In the genomic region with DNA sequence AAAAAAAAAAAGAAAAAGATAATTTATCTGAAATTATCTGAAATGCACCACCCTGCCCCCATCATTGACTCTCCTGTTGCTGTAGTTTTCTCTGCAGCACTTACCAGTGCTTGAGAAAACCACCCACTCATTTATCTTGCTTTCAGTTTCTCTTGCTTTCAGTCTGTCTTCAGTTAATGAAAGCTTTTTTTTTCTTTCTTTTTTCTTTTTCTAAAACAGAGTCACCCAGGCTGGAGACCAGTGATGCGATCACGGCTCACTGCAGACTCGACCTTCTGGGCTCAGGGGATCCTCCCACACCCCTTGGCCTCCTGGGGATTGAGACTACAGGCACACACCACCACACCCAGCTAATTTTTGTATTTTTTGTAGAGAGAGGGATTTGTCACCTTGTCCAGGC, we compare ENCODE assay signal across 9 cellular contexts. TPM values are rescaled to one million over a fixed set of nuclear protein-coding genes. Genes with fewer than 3 reads are reported as not detected.
A peak's percentile ranks its signal among the peaks of the same experiment; 100 is the strongest.
DNase-seq lines count a peak whose midpoint lies in the region; ATAC-seq, FAIRE-seq and TF ChIP-seq lines count a peak whose summit lies in the region.
"Had no signal": no experiment of that assay in that cellular context is flagged by ENCODE, and none has a peak within 500 bp of the region (broad histone marks: within the 10 kb centered on the region; RNA-seq: fewer than 3 reads in every experiment).

No MANE protein-coding gene starts in this region.

- H3K9ac ChIP-seq in astrocyte (ENCODE audit: low read length) = no peak overlapping the region

- FAIRE-seq in astrocyte (lab: Jason Lieb, UNC) = no peak
- FAIRE-seq: H1 had no signal

- no peaks in the 10 kb centered on the region for H3K79me2 ChIP-seq in astrocyte (ENCODE audit: insufficient read depth, low read length)

- H3K4me3 ChIP-seq in GM06990 (replicated peaks; ENCODE audit: low read depth, low read length) = no peak overlapping the region
- H3K4me3 ChIP-seq in astrocyte (ENCODE audit: insufficient read depth, low read depth, low read length) = no peak overlapping the region

- DNase-seq in GM06990 (ENCODE audit: extremely low read depth, insufficient read length) (peak; percentile 85), MV-4-11 (lab: John Stamatoyannopoulos, UW) (peak; percentile 70), astrocyte (ENCODE audit: low read depth) (peak; percentile 16), GOT3 (lab: John Stamatoyannopoulos, UW) (no peak), posterior cingulate gyrus (no peak), NCI-H510A (lab: John Stamatoyannopoulos, UW) (no peak)
- peak in 1 of 2 donors; percentile 59 for DNase-seq in stimulated activated effector memory CD8-positive, alpha-beta T cell treated with anti-CD3 and anti-CD28 coated beads, Interleukin-12 subunit alpha, Interleukin-12 subunit beta, amount 100 ng/mL, for 72 hours (ENCODE audit: low spot score in 2 of 2)

- no peak overlapping the region for H2AFZ ChIP-seq in astrocyte (ENCODE audit: low read depth, low read length)

- H3K36me3 ChIP-seq in GM06990 (ENCODE audit: control insufficient read depth, insufficient read depth, low read length) = no peaks in the 10 kb centered on the region
- no peaks in the 10 kb centered on the region for H3K36me3 ChIP-seq in astrocyte (ENCODE audit: insufficient read depth, low read length)

- H4K20me1 ChIP-seq in astrocyte (ENCODE audit: insufficient read depth, low read length) = no peaks in the 10 kb centered on the region

- H3K4me1 ChIP-seq in astrocyte (ENCODE audit: insufficient read depth, low read length) = peaks cover 3% of the 10 kb centered on the region

- peaks cover 11% of the 10 kb centered on the region for H3K4me1 Mint-ChIP-seq in astrocyte (ENCODE audit: low read depth, unreplicated experiment)
- H3K4me1 Mint-ChIP-seq in stimulated activated effector memory CD8-positive, alpha-beta T cell treated with anti-CD3 and anti-CD28 coated beads, Interleukin-12 subunit alpha, Interleukin-12 subunit beta, amount 100 ng/mL, for 72 hours = peaks cover 22% of the 10 kb centered on the region

- H3K9me3 ChIP-seq in astrocyte (ENCODE audit: insufficient read depth, low read depth, low read length) = no peaks in the 10 kb centered on the region

- peak overlapping the region; percentile 59 for H3K4me2 ChIP-seq in astrocyte (ENCODE audit: low read length)

- H3K27ac ChIP-seq in astrocyte (ENCODE audit: low read depth, low read length) = no peak overlapping the region

- no peaks in the 10 kb centered on the region for H3K27me3 ChIP-seq in GM06990 (replicated peaks; ENCODE audit: control insufficient read depth, insufficient read depth, low read length)
- H3K27me3 ChIP-seq in astrocyte (ENCODE audit: insufficient read depth, low read length) = no peaks in the 10 kb centered on the region

- intact Hi-C loops in posterior cingulate gyrus (cut with DNase I) = no loop called here

- no peak overlapping the region for H3K27ac Mint-ChIP-seq in astrocyte (ENCODE audit: unreplicated experiment)
- peak overlapping the region; percentile 62 for H3K27ac Mint-ChIP-seq in stimulated activated effector memory CD8-positive, alpha-beta T cell treated with anti-CD3 and anti-CD28 coated beads, Interleukin-12 subunit alpha, Interleukin-12 subunit beta, amount 100 ng/mL, for 72 hours

- TF ChIP-seq CTCF in GM06990 (IDR thresholded peaks at IDR 0.05; ENCODE audit: insufficient read depth, low read length, poor library complexity, severe bottlenecking) (no peak), astrocyte (IDR thresholded peaks at IDR 0.05; ENCODE audit: insufficient read depth, low read depth, low read length) (no peak)

- H3K27me3 Mint-ChIP-seq in astrocyte (ENCODE audit: low read depth, unreplicated experiment) = peaks cover 6% of the 10 kb centered on the region

- peak; percentile 46 for ATAC-seq in GM21576 (IDR thresholded peaks at IDR 0.05; ENCODE audit: unreplicated experiment)
- peak; percentile 92 for ATAC-seq in stimulated activated effector memory CD8-positive, alpha-beta T cell treated with anti-CD3 and anti-CD28 coated beads, Interleukin-12 subunit alpha, Interleukin-12 subunit beta, amount 100 ng/mL, for 72 hours

- peaks cover 2% of the 10 kb centered on the region for H3K9me3 Mint-ChIP-seq in astrocyte (ENCODE audit: unreplicated experiment)
- no peaks in the 10 kb centered on the region for H3K9me3 Mint-ChIP-seq in stimulated activated effector memory CD8-positive, alpha-beta T cell treated with anti-CD3 and anti-CD28 coated beads, Interleukin-12 subunit alpha, Interleukin-12 subunit beta, amount 100 ng/mL, for 72 hours

- peak overlapping the region; percentile 48 for H3K4me3 Mint-ChIP-seq in astrocyte (ENCODE audit: unreplicated experiment)
- peak overlapping the region; percentile 60 for H3K4me3 Mint-ChIP-seq in stimulated activated effector memory CD8-positive, alpha-beta T cell treated with anti-CD3 and anti-CD28 coated beads, Interleukin-12 subunit alpha, Interleukin-12 subunit beta, amount 100 ng/mL, for 72 hours

- H3K36me3 Mint-ChIP-seq in astrocyte (ENCODE audit: low read depth, unreplicated experiment) = no peaks in the 10 kb centered on the region
- H3K36me3 Mint-ChIP-seq in stimulated activated effector memory CD8-positive, alpha-beta T cell treated with anti-CD3 and anti-CD28 coated beads, Interleukin-12 subunit alpha, Interleukin-12 subunit beta, amount 100 ng/mL, for 72 hours = no peaks in the 10 kb centered on the region

RNA-seq across cellular contexts. Expression of gene ACP5, which starts 4.3 kb away (rescaled TPM):
- total RNA-seq in astrocyte = not detected in 2 replicates

RNA-seq across cellular contexts. Expression of gene ZNF627, which starts 15.5 kb away (rescaled TPM):
- total RNA-seq in astrocyte = 20.4 and 20.5 TPM in 2 replicates

RNA-seq across cellular contexts. Expression of gene ELOF1, which starts 22.7 kb away (rescaled TPM):
- 75.7 and 78.8 TPM in 2 replicates for total RNA-seq in astrocyte

RNA-seq across cellular contexts. Expression of gene CNN1, which starts 43.1 kb away (rescaled TPM):
- 201 and 236 TPM in 2 replicates for total RNA-seq in astrocyte

RNA-seq across cellular contexts. Expression of gene ECSIT, which starts 52.8 kb away (rescaled TPM):
- total RNA-seq in astrocyte = 17.8 and 21.9 TPM in 2 replicates

Comparison
In these comparisons a context has a peak if more than half of its experiments do, and no peak if none do; other contexts are left out.
1. DNase-seq: peak in GM06990 (single experiment), MV-4-11 (single experiment) and astrocyte (single experiment); none in GOT3 (single experiment), posterior cingulate gyrus (0 of 10) and NCI-H510A (single experiment).